Comparison of ENCODE assay signal across 26 cellular contexts in the genomic region with DNA sequence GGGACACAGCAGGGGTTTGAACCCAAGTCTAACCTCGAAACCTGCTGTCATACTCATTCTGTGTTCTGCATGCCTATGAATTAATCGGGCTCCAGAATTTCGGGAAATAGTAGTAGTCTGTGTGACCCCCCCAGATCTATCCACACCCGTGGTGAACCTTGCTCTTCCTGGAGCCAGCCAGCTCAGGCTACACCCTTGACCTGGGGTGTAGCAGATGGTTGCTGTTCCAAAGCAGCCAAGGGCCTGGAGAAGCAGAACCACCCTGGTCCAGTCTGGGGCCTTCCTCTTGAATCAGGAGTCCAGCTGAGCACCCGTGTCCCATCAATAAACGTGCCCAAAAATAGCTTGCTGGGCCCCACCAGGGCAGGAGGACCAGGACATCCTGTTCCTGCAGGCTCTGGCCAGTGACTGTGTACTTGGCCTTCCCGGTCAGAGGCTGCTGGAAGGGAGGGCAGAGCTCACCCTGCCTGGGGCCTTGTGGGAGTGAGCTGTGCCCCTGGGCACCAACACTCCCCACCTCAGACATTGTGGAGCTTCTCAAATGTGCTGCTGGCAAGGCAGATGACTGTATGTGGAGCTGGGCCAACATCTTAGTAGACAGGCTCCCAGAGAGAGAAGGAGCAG.
"Had no signal": no experiment of that assay in that cellular context is flagged by ENCODE, and none has a peak within 500 bp of the region (broad histone marks: within the 10 kb centered on the region; RNA-seq: fewer than 3 reads in every experiment).

No MANE protein-coding gene starts in this region.

- H3K27me3 ChIP-seq: breast epithelium, SJCRH30 had no signal

- H3K36me3 ChIP-seq: breast epithelium, SJCRH30 had no signal

- H3K9me3 ChIP-seq: SJCRH30, SK-N-SH had no signal

- H3K4me1 ChIP-seq: breast epithelium, SJCRH30 had no signal

- DNase-seq: activated CD4-positive, alpha-beta memory T cell treated with anti-CD3 and anti-CD28 coated beads for 36 hours; activated CD4-positive, alpha-beta T cell treated with anti-CD3 and anti-CD28 coated beads, Interleukin-2, amount 10 ng/mL, durations not matched to agents 7 days and 5 days; activated CD4-positive, CD25-positive, alpha-beta regulatory T cell; activated CD8-positive, alpha-beta memory T cell treated with anti-CD3 and anti-CD28 coated beads for 24 hours; activated gamma-delta T cell; activated naive CD4-positive, alpha-beta T cell treated with anti-CD3 and anti-CD28 coated beads, Interleukin-2, amount 10 ng/mL, durations not matched to agents 7 days and 5 days; activated naive CD8-positive, alpha-beta T cell treated with anti-CD3 and anti-CD28 coated beads for 36 hours; activated T-cell treated with anti-CD3 and anti-CD28 coated beads for 4 hours; activated T-cell treated with anti-CD3 and anti-CD28 coated beads, Interleukin-2, amount 50 U/mL, for 48 hours; aorta; central memory CD4-positive, alpha-beta T cell; Kasumi-1; KBM-7; NCI-H1105 treated with DMSO at 0.1 percent for 48 hours; NCI-H1436 treated with DMSO at 0.1 percent for 48 hours; NCI-H187; NCI-H2081; NCI-H510A treated with DMSO at 0.1 percent for 48 hours; NCI-H69; NK-92 treated with Interleukin-12 subunit alpha and Interleukin-12 subunit beta, amount 100 ng/mL, for 24 hours; SJCRH30; SK-N-SH; T-helper 1 cell had no signal

- H3K4me3 ChIP-seq: breast epithelium, SJCRH30 had no signal

- ATAC-seq: activated T-helper 17 cell treated with anti-CD3 and anti-CD28 coated beads, Interleukin-2, amount 50 U/mL, for 72 hours had no signal

- H3K27ac ChIP-seq: breast epithelium, SJCRH30, VCaP had no signal
